Comparison of ENCODE assay signal across 16 cellular contexts in the genomic region with DNA sequence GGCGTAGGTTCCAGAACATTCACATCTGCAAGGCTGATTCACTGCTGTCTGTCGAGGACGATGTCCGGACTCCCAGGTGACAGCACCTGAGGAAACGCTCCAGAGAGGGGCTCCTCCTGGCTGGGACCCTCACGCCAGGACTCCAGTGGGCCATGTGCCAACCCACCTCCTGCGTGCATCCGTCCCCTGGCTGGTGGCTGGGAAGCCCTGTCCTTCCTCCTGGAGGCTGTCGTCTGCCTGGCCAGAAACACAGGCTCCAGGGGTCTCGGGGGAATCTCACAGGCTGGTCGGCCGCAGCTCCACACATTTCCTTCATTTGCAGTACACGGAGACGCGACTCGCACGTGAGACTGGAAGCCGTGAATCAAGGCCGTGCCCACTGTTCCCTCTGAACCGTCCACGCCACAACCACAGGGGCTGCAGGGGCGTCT.
"Had no signal": no experiment of that assay in that cellular context is flagged by ENCODE, and none has a peak within 500 bp of the region (broad histone marks: within the 10 kb centered on the region; RNA-seq: fewer than 3 reads in every experiment).

No MANE protein-coding gene starts in this region.

- H3K27me3 Mint-ChIP-seq: activated CD8-positive, alpha-beta T cell treated with anti-CD3 and anti-CD28 coated beads for 36 hours had no signal

- H3K27ac ChIP-seq: left lung, ovary, uterus had no signal

- H3K27ac Mint-ChIP-seq: activated CD8-positive, alpha-beta T cell treated with anti-CD3 and anti-CD28 coated beads for 36 hours; activated naive CD8-positive, alpha-beta T cell treated with anti-CD3 and anti-CD28 coated beads, Interleukin-2, amount 10 ng/mL, durations not matched to agents 7 days and 5 days; memory B cell; nephron progenitor cell; T-helper 2 cell treated with Interferon-gamma antibody and Interleukin-4, amounts not matched to agents 5 μg/mL and 100 μg/mL, for 36 hours had no signal

- H3K4me3 Mint-ChIP-seq: activated CD8-positive, alpha-beta T cell treated with anti-CD3 and anti-CD28 coated beads for 36 hours; activated naive CD8-positive, alpha-beta T cell treated with anti-CD3 and anti-CD28 coated beads, Interleukin-2, amount 10 ng/mL, durations not matched to agents 7 days and 5 days; memory B cell; nephron progenitor cell; T-helper 2 cell treated with Interferon-gamma antibody and Interleukin-4, amounts not matched to agents 5 μg/mL and 100 μg/mL, for 36 hours had no signal

- H3K9me3 Mint-ChIP-seq: activated CD8-positive, alpha-beta T cell treated with anti-CD3 and anti-CD28 coated beads for 36 hours; memory B cell; T-helper 2 cell treated with Interferon-gamma antibody and Interleukin-4, amounts not matched to agents 5 μg/mL and 100 μg/mL, for 36 hours had no signal

- DNase-seq: activated CD4-positive, alpha-beta T cell treated with anti-CD3 and anti-CD28 coated beads for 1 hour; activated CD8-positive, alpha-beta T cell treated with anti-CD3 and anti-CD28 coated beads for 36 hours; activated gamma-delta T cell treated with Interleukin-2 at 50 U/mL for 16 hours; activated naive CD8-positive, alpha-beta T cell treated with anti-CD3 and anti-CD28 coated beads, Interleukin-2, amount 10 ng/mL, durations not matched to agents 7 days and 5 days; activated T-cell treated with anti-CD3 and anti-CD28 coated beads for 4 hours; anterior cingulate cortex; left lung; nephron progenitor cell; ovary; stimulated activated CD4-positive, alpha-beta T cell treated with anti-CD3 and anti-CD28 coated beads, Interleukin-4, amount 100 ng/mL, for 4 hours; thyroid gland; uterus had no signal

- H3K27me3 ChIP-seq: dorsolateral prefrontal cortex, left lung, ovary, thyroid gland, uterus had no signal

- H3K4me3 ChIP-seq: dorsolateral prefrontal cortex, left lung, ovary, thyroid gland, uterus had no signal

- H3K4me1 ChIP-seq: left lung, uterus had no signal

- H3K9me3 ChIP-seq: left lung, ovary, thyroid gland, uterus had no signal

- ATAC-seq: activated CD8-positive, alpha-beta T cell treated with anti-CD3 and anti-CD28 coated beads for 36 hours; esophagus mucosa; left lung had no signal

- H3K36me3 ChIP-seq: ovary, thyroid gland, uterus had no signal
